20 cellular contexts compared by ENCODE assay signal in genomic region chr10:34766811-34767516, GRCh38. TPM values are rescaled to one million over a fixed set of nuclear protein-coding genes. Genes with fewer than 3 reads are reported as not detected.
DNase-seq lines count a peak whose midpoint lies in the region; ATAC-seq, FAIRE-seq and TF ChIP-seq lines count a peak whose summit lies in the region.
"Had no signal": no experiment of that assay in that cellular context is flagged by ENCODE, and none has a peak within 500 bp of the region (broad histone marks: within the 10 kb centered on the region; RNA-seq: fewer than 3 reads in every experiment).

No MANE protein-coding gene starts in this region.

- peaks cover 8% of the 10 kb centered on the region for H3K27me3 Mint-ChIP-seq in glutamatergic neuron (ENCODE audit: unreplicated experiment)

- peak overlapping the region; percentile 90 for H3K27ac Mint-ChIP-seq in glutamatergic neuron (ENCODE audit: unreplicated experiment)
- H3K27ac Mint-ChIP-seq: activated naive CD8-positive, alpha-beta T cell treated with anti-CD3 and anti-CD28 coated beads, Interleukin-2, amount 10 ng/mL, durations not matched to agents 7 days and 5 days; activated T-helper 17 cell treated with anti-CD3 and anti-CD28 coated beads, Interleukin-2, amount 50 U/mL, for 72 hours; CD4-positive, CD25-positive, alpha-beta regulatory T cell; nephron progenitor cell had no signal

- TF ChIP-seq CTCF in glutamatergic neuron (IDR thresholded peaks at IDR 0.05; ENCODE audit: partially characterized antibody, unreplicated experiment), result no peak

- H3K9me3 ChIP-seq in small intestine (ENCODE audit: control insufficient read depth, low read depth), result no peaks in the 10 kb centered on the region
- H3K9me3 ChIP-seq: body of pancreas, colonic mucosa had no signal

- H3K4me3 Mint-ChIP-seq in glutamatergic neuron (ENCODE audit: unreplicated experiment), result peak overlapping the region; percentile 53
- H3K4me3 Mint-ChIP-seq: activated naive CD8-positive, alpha-beta T cell treated with anti-CD3 and anti-CD28 coated beads, Interleukin-2, amount 10 ng/mL, durations not matched to agents 7 days and 5 days; activated T-helper 17 cell treated with anti-CD3 and anti-CD28 coated beads, Interleukin-2, amount 50 U/mL, for 72 hours; CD4-positive, CD25-positive, alpha-beta regulatory T cell; nephron progenitor cell had no signal

- no peaks in the 10 kb centered on the region for H3K4me1 ChIP-seq in small intestine (ENCODE audit: control insufficient read depth in 2 of 2, insufficient read depth in 1 of 2, low read depth in 1 of 2, low read length in 1 of 2)

- H3K9me3 Mint-ChIP-seq in glutamatergic neuron (ENCODE audit: unreplicated experiment), result peaks cover 7% of the 10 kb centered on the region
- H3K9me3 Mint-ChIP-seq: activated naive CD8-positive, alpha-beta T cell treated with anti-CD3 and anti-CD28 coated beads, Interleukin-2, amount 10 ng/mL, durations not matched to agents 7 days and 5 days; activated T-helper 17 cell treated with anti-CD3 and anti-CD28 coated beads, Interleukin-2, amount 50 U/mL, for 72 hours; nephron progenitor cell had no signal

- DNase-seq in NCI-H510A treated with DMSO at 0.1 percent for 48 hours (lab: John Stamatoyannopoulos, UW) (peak; percentile 35), NCI-H510A (lab: John Stamatoyannopoulos, UW) (no peak), NCI-H69 (lab: John Stamatoyannopoulos, UW) (peak; percentile 47), glutamatergic neuron (no peak), small intestine (peak; percentile 31), H7 (no peak)
- no peak for DNase-seq in activated CD4-positive, alpha-beta T cell treated with anti-CD3 and anti-CD28 coated beads for 48 hours
- DNase-seq: activated naive CD8-positive, alpha-beta T cell treated with anti-CD3 and anti-CD28 coated beads, Interleukin-2, amount 10 ng/mL, durations not matched to agents 7 days and 5 days; body of pancreas; CD4-positive, CD25-positive, alpha-beta regulatory T cell; colonic mucosa; DMS79 treated with DMSO at 0.1 percent for 48 hours; hippocampal formation; NCI-H1048; nephron progenitor cell; stimulated activated CD4-positive, alpha-beta T cell treated with anti-CD3 and anti-CD28 coated beads, Interleukin-4, amount 100 ng/mL, for 4 hours; T1000 had no signal

- FAIRE-seq in small intestine (lab: Jason Lieb, UNC), result no peak

- H3K36me3 Mint-ChIP-seq in glutamatergic neuron (ENCODE audit: unreplicated experiment), result no peaks in the 10 kb centered on the region
- H3K36me3 Mint-ChIP-seq: activated naive CD8-positive, alpha-beta T cell treated with anti-CD3 and anti-CD28 coated beads, Interleukin-2, amount 10 ng/mL, durations not matched to agents 7 days and 5 days; CD4-positive, CD25-positive, alpha-beta regulatory T cell had no signal

- WGBS in small intestine, 3 donors, result 72 to 83% (median 78%) methylated on average over 12 of the region's 12 CpGs

- H3K4me3 ChIP-seq in small intestine (ENCODE audit: low read depth in 1 of 2, low read length in 2 of 2), result no peak overlapping the region
- H3K4me3 ChIP-seq in H7 (ENCODE audit: insufficient read depth, low read depth, low read length), result no peak overlapping the region
- H3K4me3 ChIP-seq: body of pancreas, colonic mucosa had no signal

- H3K27ac ChIP-seq in small intestine (ENCODE audit: low read depth in 1 of 2, low read length in 1 of 2), result no peak overlapping the region
- H3K27ac ChIP-seq: colonic mucosa, KMS-11 had no signal

- H3K27me3 ChIP-seq in small intestine (ENCODE audit: control insufficient read depth in 2 of 2, insufficient read depth in 2 of 2, low read length in 2 of 2) (no peaks in the 10 kb centered on the region), H7 (ENCODE audit: control insufficient read depth, insufficient read depth, low read length) (no peaks in the 10 kb centered on the region)
- H3K27me3 ChIP-seq: body of pancreas, colonic mucosa had no signal

- H3K4me1 Mint-ChIP-seq in glutamatergic neuron (ENCODE audit: low read depth, unreplicated experiment), result peaks cover 49% of the 10 kb centered on the region
- H3K4me1 Mint-ChIP-seq: activated naive CD8-positive, alpha-beta T cell treated with anti-CD3 and anti-CD28 coated beads, Interleukin-2, amount 10 ng/mL, durations not matched to agents 7 days and 5 days; activated T-helper 17 cell treated with anti-CD3 and anti-CD28 coated beads, Interleukin-2, amount 50 U/mL, for 72 hours; CD4-positive, CD25-positive, alpha-beta regulatory T cell had no signal

- H3K36me3 ChIP-seq in small intestine (ENCODE audit: control insufficient read depth in 2 of 2, insufficient read depth in 2 of 2, low read length in 2 of 2) (no peaks in the 10 kb centered on the region), H7 (replicated peaks; ENCODE audit: control insufficient read depth, insufficient read depth, low read length) (no peaks in the 10 kb centered on the region)
- H3K36me3 ChIP-seq: colonic mucosa had no signal

- no peak for ATAC-seq in HG02970 (IDR thresholded peaks at IDR 0.05; ENCODE audit: low FRiP score, unreplicated experiment)
- ATAC-seq: activated T-helper 17 cell treated with anti-CD3 and anti-CD28 coated beads, Interleukin-2, amount 50 U/mL, for 72 hours; body of pancreas had no signal

RNA-seq across cellular contexts. Expression of gene PARD3, which starts 48.1 kb away (rescaled TPM):
- 22.9 TPM for total RNA-seq in glutamatergic neuron (ENCODE audit: unreplicated experiment)
- polyA plus RNA-seq in small intestine, result 10 to 100 TPM; 14.3 to 16.3 (median 14.6) TPM
- total RNA-seq in H7 (2014; rRNA removed; shearing (Covaris generic)), result 51.1 and 62.8 TPM in 2 replicates

Comparison
In these comparisons a context has a peak if more than half of its experiments do, and no peak if none do; other contexts are left out.
1. DNase-seq: peak in NCI-H510A treated with DMSO at 0.1 percent for 48 hours (single experiment), NCI-H69 (single experiment) and small intestine (single experiment); none in NCI-H510A (single experiment), glutamatergic neuron (single experiment), H7 (single experiment) and activated CD4-positive, alpha-beta T cell treated with anti-CD3 and anti-CD28 coated beads for 48 hours (single experiment).